In the genomic region with DNA sequence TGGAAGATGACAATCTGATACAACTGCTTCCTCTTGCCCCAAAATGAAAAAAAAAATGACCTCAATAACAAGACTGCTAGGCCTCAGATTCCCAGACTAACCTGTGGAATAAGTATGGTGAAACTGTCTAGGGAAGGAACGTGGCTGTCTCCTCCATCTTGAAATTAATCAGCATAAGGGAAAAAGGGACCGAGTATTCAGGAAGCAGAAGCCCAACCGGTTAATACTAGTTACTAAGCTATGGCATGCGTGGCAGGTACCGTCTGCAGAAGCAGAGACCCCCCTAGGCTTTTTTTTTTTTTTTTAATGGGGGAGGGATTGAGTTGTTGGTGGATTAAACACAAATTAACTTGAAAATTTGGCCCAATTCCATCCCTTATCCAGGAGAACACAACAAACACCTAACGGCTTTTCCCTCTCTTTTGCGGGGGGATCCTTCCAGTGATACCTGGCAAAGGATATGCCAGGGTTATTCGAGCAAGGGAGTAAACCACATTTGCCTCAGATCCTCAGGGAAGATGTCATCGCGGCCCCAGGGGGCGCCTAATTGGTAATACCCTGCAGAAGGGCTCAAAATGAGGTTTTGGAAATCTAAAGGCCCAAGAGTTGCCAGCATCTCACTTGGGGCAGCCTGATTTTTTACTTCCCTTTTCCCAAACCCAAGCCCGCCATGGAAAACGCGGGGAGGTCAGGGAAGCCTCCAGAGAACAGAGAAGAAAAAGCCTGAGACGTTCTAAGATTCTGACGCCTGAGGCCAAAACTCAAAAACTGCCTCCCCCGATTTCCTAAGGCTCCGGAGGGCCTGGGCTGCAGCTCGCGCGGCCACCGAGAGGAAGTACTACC, we compare ENCODE assay signal across 8 cellular contexts. TPM values are rescaled to one million over a fixed set of nuclear protein-coding genes. Genes with fewer than 3 reads are reported as not detected.
DNase-seq lines count a peak whose midpoint lies in the region; ATAC-seq and TF ChIP-seq lines count a peak whose summit lies in the region.

No MANE protein-coding gene starts in this region.

- no peaks in the 10 kb centered on the region for H3K36me3 ChIP-seq in breast epithelium

- peaks cover 0 to 5% of the 10 kb centered on the region in 2 donors for H3K27me3 ChIP-seq in breast epithelium

- H3K9me3 ChIP-seq in breast epithelium: no peaks in the 10 kb centered on the region

- H3K4me1 Mint-ChIP-seq in stimulated activated naive CD8-positive, alpha-beta T cell treated with anti-CD3 and anti-CD28 coated beads, Interleukin-15, amount 100 ng/mL, for 72 hours: peaks cover 17% of the 10 kb centered on the region

- H3K4me3 ChIP-seq in breast epithelium: peak overlapping the region; percentile 74 to 78 (median 77)

- H3K4me3 Mint-ChIP-seq in stimulated activated naive CD8-positive, alpha-beta T cell treated with anti-CD3 and anti-CD28 coated beads, Interleukin-15, amount 100 ng/mL, for 72 hours: peak overlapping the region; percentile 100

- H3K27me3 Mint-ChIP-seq in stimulated activated naive CD8-positive, alpha-beta T cell treated with anti-CD3 and anti-CD28 coated beads, Interleukin-15, amount 100 ng/mL, for 72 hours: no peaks in the 10 kb centered on the region

- TF ChIP-seq POLR2A in breast epithelium (IDR thresholded peaks at IDR 0.05): no peak

- ATAC-seq in stimulated activated naive CD8-positive, alpha-beta T cell treated with anti-CD3 and anti-CD28 coated beads, Interleukin-15, amount 100 ng/mL, for 72 hours: no peak

- peak; percentile 34 for DNase-seq in DMS79 (lab: John Stamatoyannopoulos, UW)
- DNase-seq in HK-2 (ENCODE audit: unreplicated experiment): peak; percentile 18
- DNase-seq in OCI-M1 (lab: John Stamatoyannopoulos, UW): peak; percentile 50
- DNase-seq in breast epithelium (ENCODE audit: low spot score in 2 of 2): no peak
- DNase-seq in kidney glomerular epithelial cell (lab: John Stamatoyannopoulos, UW): peak; percentile 43
- DNase-seq in stimulated activated naive CD8-positive, alpha-beta T cell treated with anti-CD3 and anti-CD28 coated beads, Interleukin-15, amount 100 ng/mL, for 72 hours: no peak
- no peak for DNase-seq in NCI-H2196 treated with DMSO at 0.1 percent for 48 hours (lab: John Stamatoyannopoulos, UW; ENCODE audit: unreplicated experiment)
- DNase-seq in activated CD4-positive, alpha-beta T cell treated with anti-CD3 and anti-CD28 coated beads, Interleukin-2, amount 50 U/mL, for 4 hours: no peak

- H3K4me1 ChIP-seq in breast epithelium: no peaks in the 10 kb centered on the region

- TF ChIP-seq CTCF in breast epithelium (IDR thresholded peaks at IDR 0.05): no peak

- H3K27ac Mint-ChIP-seq in stimulated activated naive CD8-positive, alpha-beta T cell treated with anti-CD3 and anti-CD28 coated beads, Interleukin-15, amount 100 ng/mL, for 72 hours: peak overlapping the region; percentile 100

- intact Hi-C loops in breast epithelium (cut with DNase I; ENCODE audit: low total_unique reads): no loop called here

- no peaks in the 10 kb centered on the region for H3K9me3 Mint-ChIP-seq in stimulated activated naive CD8-positive, alpha-beta T cell treated with anti-CD3 and anti-CD28 coated beads, Interleukin-15, amount 100 ng/mL, for 72 hours

- peak overlapping the region; percentile 98 to 99 for H3K27ac ChIP-seq in breast epithelium

RNA-seq across cellular contexts. Expression of gene RLIM, which starts 0.9 kb away (rescaled TPM):
- 10 to 100 TPM; 32.1 to 45.1 (median 33.8) TPM for total RNA-seq in breast epithelium

Comparison
In these comparisons a context has a peak if more than half of its experiments do, and no peak if none do; other contexts are left out.
1. DNase-seq: peak in DMS79 (single experiment), HK-2 (single experiment), OCI-M1 (single experiment) and kidney glomerular epithelial cell (single experiment); none in breast epithelium (0 of 2), stimulated activated naive CD8-positive, alpha-beta T cell treated with anti-CD3 and anti-CD28 coated beads, Interleukin-15, amount 100 ng/mL, for 72 hours (0 of 2), NCI-H2196 treated with DMSO at 0.1 percent for 48 hours (single experiment) and activated CD4-positive, alpha-beta T cell treated with anti-CD3 and anti-CD28 coated beads, Interleukin-2, amount 50 U/mL, for 4 hours (0 of 2).